In the genomic region with DNA sequence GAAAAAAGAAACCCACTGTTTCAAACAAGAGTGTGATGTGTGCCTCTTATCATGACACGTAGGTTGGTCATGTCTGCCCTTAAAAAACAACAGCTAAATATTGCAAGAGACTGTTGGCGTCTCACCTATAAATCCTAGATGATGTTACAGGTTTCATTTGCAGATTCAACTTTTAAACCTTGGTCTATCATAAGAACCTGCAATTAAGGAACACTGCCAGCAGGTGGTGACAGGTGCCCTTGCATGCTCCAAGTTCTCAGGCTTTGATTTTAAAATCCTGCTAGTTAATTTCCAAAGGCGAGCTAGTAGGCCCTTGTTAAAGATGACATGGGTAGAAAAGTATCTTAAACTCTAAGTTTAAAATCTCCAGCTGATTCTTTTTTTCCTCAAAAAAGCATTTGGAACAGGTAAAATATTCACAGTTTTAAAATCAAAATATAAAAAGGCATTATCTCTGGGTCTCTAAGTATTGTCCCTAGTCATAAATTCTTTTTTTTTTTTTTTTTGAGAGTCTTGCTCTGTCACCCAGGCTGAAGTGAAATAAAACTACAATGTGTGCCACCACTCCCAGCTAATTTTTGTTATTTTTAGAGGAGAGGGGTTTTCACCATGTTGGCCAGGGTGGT, we compare ENCODE assay signal across 8 cellular contexts. TPM values are rescaled to one million over a fixed set of nuclear protein-coding genes. Genes with fewer than 3 reads are reported as not detected.
DNase-seq lines count a peak whose midpoint lies in the region; ATAC-seq, FAIRE-seq and TF ChIP-seq lines count a peak whose summit lies in the region.

No MANE protein-coding gene starts in this region.

- H3K4me1 ChIP-seq in neuronal stem cell (ENCODE audit: control insufficient read depth in 2 of 2, insufficient read depth in 1 of 2, low read depth in 1 of 2, low read length in 2 of 2), result peaks cover 0 to 3% of the 10 kb centered on the region in 2 donors

- no peak overlapping the region for H3K27ac ChIP-seq in neuronal stem cell (replicated peaks; ENCODE audit: low read length)

- TF ChIP-seq CTCF in natural killer cell (IDR thresholded peaks at IDR 0.05), result peak; percentile 76

- no peaks in the 10 kb centered on the region for H3K27me3 ChIP-seq in neuronal stem cell (ENCODE audit: control insufficient read depth in 3 of 3, insufficient read depth in 3 of 3, low read depth in 1 of 3, low read length in 3 of 3)

- no peaks in the 10 kb centered on the region for H3K9me3 Mint-ChIP-seq in natural killer cell
- no peaks in the 10 kb centered on the region for H3K9me3 Mint-ChIP-seq in natural killer cell treated with Interleukin-12 subunit alpha and Interleukin-12 subunit beta and Interleukin-15 and Interleukin-18, amount 100 ng/mL, for 72 hours

- no peak overlapping the region for H3K4me3 ChIP-seq in neuronal stem cell (ENCODE audit: low read length in 2 of 2)

- no CpG with 5 or more reads among the region's 3 CpGs for WGBS in neuronal stem cell (ENCODE audit: extremely low coverage in 2 of 2, insufficient read length in 2 of 2, insufficient replicate concordance in 1 of 2), 2 donors

- ATAC-seq in natural killer cell, result peak; percentile 53 to 71 (median 65)
- ATAC-seq in natural killer cell treated with Interleukin-12 subunit alpha and Interleukin-12 subunit beta and Interleukin-15 and Interleukin-18, amount 100 ng/mL, for 72 hours, result no peak
- no peak for ATAC-seq in HG03457 (IDR thresholded peaks at IDR 0.05; ENCODE audit: unreplicated experiment)

- H2BK5ac ChIP-seq in neuronal stem cell (ENCODE audit: low read length), result no peak overlapping the region

- no peak overlapping the region for H3K14ac ChIP-seq in neuronal stem cell (ENCODE audit: low read length)

- H4K8ac ChIP-seq in neuronal stem cell (ENCODE audit: low read depth, low read length), result no peak overlapping the region

- H3K79me1 ChIP-seq in neuronal stem cell (ENCODE audit: low read depth, low read length), result peaks cover 10% of the 10 kb centered on the region

- no peak overlapping the region for H3K23ac ChIP-seq in neuronal stem cell (ENCODE audit: low read depth, low read length, poor library complexity)

- H2AFZ ChIP-seq in neuronal stem cell (ENCODE audit: low read length), result no peak overlapping the region

- no peak overlapping the region for H2BK120ac ChIP-seq in neuronal stem cell (ENCODE audit: low read depth, low read length)

- peaks cover 12 to 23% of the 10 kb centered on the region in 2 donors for H3K4me1 Mint-ChIP-seq in natural killer cell
- peaks cover 14 to 20% of the 10 kb centered on the region in 2 donors for H3K4me1 Mint-ChIP-seq in natural killer cell treated with Interleukin-12 subunit alpha and Interleukin-12 subunit beta and Interleukin-15 and Interleukin-18, amount 100 ng/mL, for 72 hours (ENCODE audit: low read depth in 2 of 2)

- H2BK15ac ChIP-seq in neuronal stem cell (ENCODE audit: low read length), result no peak overlapping the region

- H3K4me3 Mint-ChIP-seq in natural killer cell, result no peak overlapping the region
- H3K4me3 Mint-ChIP-seq in natural killer cell treated with Interleukin-12 subunit alpha and Interleukin-12 subunit beta and Interleukin-15 and Interleukin-18, amount 100 ng/mL, for 72 hours, result no peak overlapping the region

- H3K27me3 Mint-ChIP-seq in natural killer cell (ENCODE audit: low read depth in 2 of 2), result no peaks in the 10 kb centered on the region
- no peaks in the 10 kb centered on the region for H3K27me3 Mint-ChIP-seq in natural killer cell treated with Interleukin-12 subunit alpha and Interleukin-12 subunit beta and Interleukin-15 and Interleukin-18, amount 100 ng/mL, for 72 hours

- no peak overlapping the region for H2AK5ac ChIP-seq in neuronal stem cell (ENCODE audit: low read depth, low read length)

- H3K18ac ChIP-seq in neuronal stem cell (ENCODE audit: low read length), result no peak overlapping the region

- DNase-seq in natural killer cell, result no peak
- no peak for DNase-seq in natural killer cell treated with Interleukin-12 subunit alpha and Interleukin-12 subunit beta and Interleukin-15 and Interleukin-18, amount 100 ng/mL, for 72 hours (ENCODE audit: low spot score)
- DNase-seq in NCI-H226, result peak; percentile 42
- DNase-seq in activated CD4-positive, alpha-beta T cell treated with anti-CD3 and anti-CD28 coated beads for 48 hours, result peak; percentile 77
- peak; percentile 59 for DNase-seq in effector CD4-positive, alpha-beta T cell
- DNase-seq in neuronal stem cell (ENCODE audit: low spot score), result peak; percentile 31
- peak; percentile 59 for DNase-seq in urothelium cell line (ENCODE audit: low spot score)

- H4K91ac ChIP-seq in neuronal stem cell (ENCODE audit: low read depth, low read length, poor library complexity), result no peak overlapping the region

- no peaks in the 10 kb centered on the region for H3K36me3 Mint-ChIP-seq in natural killer cell
- H3K36me3 Mint-ChIP-seq in natural killer cell treated with Interleukin-12 subunit alpha and Interleukin-12 subunit beta and Interleukin-15 and Interleukin-18, amount 100 ng/mL, for 72 hours, result no peaks in the 10 kb centered on the region

- FAIRE-seq in urothelium cell line (lab: Jason Lieb, UNC), result no peak

- H3K4ac ChIP-seq in neuronal stem cell (ENCODE audit: low read length), result no peak overlapping the region

- no peak overlapping the region for H2BK12ac ChIP-seq in neuronal stem cell (ENCODE audit: low read length)

- peaks cover 0 to 10% of the 10 kb centered on the region in 2 donors for H3K36me3 ChIP-seq in neuronal stem cell (replicated peaks in 1 of 2; ENCODE audit: control insufficient read depth in 2 of 2, insufficient read depth in 2 of 2, low read length in 2 of 2)

- H3K9me3 ChIP-seq in neuronal stem cell (replicated peaks in 1 of 2; ENCODE audit: control insufficient read depth in 2 of 2, insufficient read depth in 1 of 2, low read depth in 1 of 2, low read length in 2 of 2), result peaks cover 2 to 7% of the 10 kb centered on the region in 2 donors

- no peak overlapping the region for H3K9ac ChIP-seq in neuronal stem cell (ENCODE audit: low read depth, low read length, poor library complexity)

- no peak overlapping the region for H3K27ac Mint-ChIP-seq in natural killer cell
- no peak overlapping the region for H3K27ac Mint-ChIP-seq in natural killer cell treated with Interleukin-12 subunit alpha and Interleukin-12 subunit beta and Interleukin-15 and Interleukin-18, amount 100 ng/mL, for 72 hours

- no peak overlapping the region for H3K4me2 ChIP-seq in neuronal stem cell (ENCODE audit: insufficient read depth, low read length, poor library complexity, severe bottlenecking)

- intact Hi-C loops in natural killer cell (cut with micrococcal nuclease), result loop anchor here (1.0 kb wide), 1 partner anchor 83 kb away; no protein-coding TSS in a partner anchor

RNA-seq across cellular contexts. Expression of gene CLSTN1, which starts 39.1 kb away (rescaled TPM):
- total RNA-seq in natural killer cell, result 100 to 1,000 TPM in 1 of 3 donors, 10 to 100 TPM in 2; 83.1 to 114 (median 94.5) TPM
- total RNA-seq in natural killer cell treated with Interleukin-12 subunit alpha and Interleukin-12 subunit beta and Interleukin-15 and Interleukin-18, amount 100 ng/mL, for 72 hours, result 10 to 100 TPM; 57.3 to 66.4 TPM
- polyA plus RNA-seq in neuronal stem cell (2013, experiment 1 of 2), result 114 TPM
- polyA plus RNA-seq in neuronal stem cell (2013, experiment 2 of 2), result 114 TPM

Comparison
In these comparisons a context has a peak if more than half of its experiments do, and no peak if none do; other contexts are left out.
1. ATAC-seq: peak in natural killer cell (3 of 3); none in natural killer cell treated with Interleukin-12 subunit alpha and Interleukin-12 subunit beta and Interleukin-15 and Interleukin-18, amount 100 ng/mL, for 72 hours (0 of 2) and HG03457 (single experiment).
2. DNase-seq: peak in NCI-H226 (single experiment), activated CD4-positive, alpha-beta T cell treated with anti-CD3 and anti-CD28 coated beads for 48 hours (single experiment), effector CD4-positive, alpha-beta T cell (single experiment), neuronal stem cell (single experiment) and urothelium cell line (single experiment); none in natural killer cell (single experiment) and natural killer cell treated with Interleukin-12 subunit alpha and Interleukin-12 subunit beta and Interleukin-15 and Interleukin-18, amount 100 ng/mL, for 72 hours (single experiment).